25 cellular contexts compared by ENCODE assay signal in genomic region chr11:13119361-13119760, GRCh38.
DNase-seq lines count a peak whose midpoint lies in the region; ATAC-seq, FAIRE-seq and TF ChIP-seq lines count a peak whose summit lies in the region.
"Had no signal": no experiment of that assay in that cellular context is flagged by ENCODE, and none has a peak within 500 bp of the region (broad histone marks: within the 10 kb centered on the region; RNA-seq: fewer than 3 reads in every experiment).

No MANE protein-coding gene starts in this region.

- no peak for TF ChIP-seq POLR2A in GM12892 (IDR thresholded peaks at IDR 0.05; ENCODE audit: low read depth, low read length)

- H3K9me3 Mint-ChIP-seq in activated naive CD8-positive, alpha-beta T cell treated with anti-CD3 and anti-CD28 coated beads, Interleukin-2, amount 50 U/mL, for 24 hours, result no peaks in the 10 kb centered on the region
- H3K9me3 Mint-ChIP-seq: activated T-helper 1 cell treated with anti-CD3 and anti-CD28 coated beads, Interleukin-12 subunit alpha, Interleukin-12 subunit beta, Interleukin-2, Interleukin-4 antibody, amounts not matched to agents 30 ng/mL and 10 ng/mL and 1 ng/mL, durations not matched to agents 14 hours and 24 hours and 36 hours had no signal

- H3K4me1 Mint-ChIP-seq in activated naive CD8-positive, alpha-beta T cell treated with anti-CD3 and anti-CD28 coated beads, Interleukin-2, amount 50 U/mL, for 24 hours, result no peaks in the 10 kb centered on the region
- H3K4me1 Mint-ChIP-seq: activated naive CD4-positive, alpha-beta T cell treated with anti-CD3 and anti-CD28 coated beads, Interleukin-2, amount 50 U/mL, for 24 hours; CD4-positive, CD25-positive, alpha-beta regulatory T cell; central memory CD8-positive, alpha-beta T cell had no signal

- no peak overlapping the region for H3K4me2 ChIP-seq in parathyroid adenoma (ENCODE audit: low read length)

- H3K4me3 ChIP-seq in parathyroid adenoma (ENCODE audit: low read depth, low read length), result no peak overlapping the region
- H3K4me3 ChIP-seq: left lung, sigmoid colon, stomach, tibial artery had no signal

- no peak overlapping the region for H3K9ac ChIP-seq in parathyroid adenoma

- peak overlapping the region; percentile 88 for H3K27ac ChIP-seq in parathyroid adenoma
- H3K27ac ChIP-seq: left lung, sigmoid colon, stomach, tibial artery had no signal

- no peaks in the 10 kb centered on the region for H3K36me3 Mint-ChIP-seq in activated naive CD8-positive, alpha-beta T cell treated with anti-CD3 and anti-CD28 coated beads, Interleukin-2, amount 50 U/mL, for 24 hours (ENCODE audit: low read depth)
- H3K36me3 Mint-ChIP-seq: activated naive CD4-positive, alpha-beta T cell treated with anti-CD3 and anti-CD28 coated beads, Interleukin-2, amount 50 U/mL, for 24 hours; CD4-positive, CD25-positive, alpha-beta regulatory T cell had no signal

- no peaks in the 10 kb centered on the region for H3K27me3 ChIP-seq in parathyroid adenoma (ENCODE audit: control insufficient read depth, insufficient read depth, low read length)
- H3K27me3 ChIP-seq: left lung, sigmoid colon, stomach, tibial artery had no signal

- no peaks in the 10 kb centered on the region for H3K79me2 ChIP-seq in parathyroid adenoma

- H3K36me3 ChIP-seq in parathyroid adenoma (ENCODE audit: control insufficient read depth, insufficient read depth, low read length), result no peaks in the 10 kb centered on the region
- H3K36me3 ChIP-seq: left lung, sigmoid colon, stomach, tibial artery had no signal

- no peak overlapping the region for H3K27ac Mint-ChIP-seq in activated naive CD8-positive, alpha-beta T cell treated with anti-CD3 and anti-CD28 coated beads, Interleukin-2, amount 50 U/mL, for 24 hours
- H3K27ac Mint-ChIP-seq: activated naive CD4-positive, alpha-beta T cell treated with anti-CD3 and anti-CD28 coated beads, Interleukin-2, amount 50 U/mL, for 24 hours; activated T-helper 1 cell treated with anti-CD3 and anti-CD28 coated beads, Interleukin-12 subunit alpha, Interleukin-12 subunit beta, Interleukin-2, Interleukin-4 antibody, amounts not matched to agents 30 ng/mL and 10 ng/mL and 1 ng/mL, durations not matched to agents 14 hours and 24 hours and 36 hours; CD4-positive, CD25-positive, alpha-beta regulatory T cell; WTC11 had no signal

- peak; percentile 35 for ATAC-seq in esophagus mucosa
- no peak for ATAC-seq in activated naive CD8-positive, alpha-beta T cell treated with anti-CD3 and anti-CD28 coated beads, Interleukin-2, amount 50 U/mL, for 24 hours
- ATAC-seq: left lung, Right ventricle myocardium inferior, WTC11 had no signal

- peaks cover 18% of the 10 kb centered on the region for H3K27me3 Mint-ChIP-seq in activated naive CD8-positive, alpha-beta T cell treated with anti-CD3 and anti-CD28 coated beads, Interleukin-2, amount 50 U/mL, for 24 hours

- FAIRE-seq in GM12892 (lab: Jason Lieb, UNC), result peak; percentile 36
- FAIRE-seq: G401.6 had no signal

- H3K4me1 ChIP-seq in parathyroid adenoma, result peaks cover 34% of the 10 kb centered on the region
- H3K4me1 ChIP-seq: left lung, sigmoid colon, tibial artery had no signal

- DNase-seq in GM12892 (ENCODE audit: insufficient read length) (no peak), M059J (ENCODE audit: low read depth) (peak; percentile 67), glomerular visceral epithelial cell (ENCODE audit: extremely low spot score) (no peak), NCI-H1694 (lab: John Stamatoyannopoulos, UW) (no peak)
- DNase-seq in activated naive CD8-positive, alpha-beta T cell treated with anti-CD3 and anti-CD28 coated beads, Interleukin-2, amount 50 U/mL, for 24 hours, result no peak
- DNase-seq in stimulated activated CD8-positive, alpha-beta memory T cell treated with anti-CD3 and anti-CD28 coated beads, Interleukin-4, amount 100 ng/mL, for 48 hours, result no peak
- DNase-seq: activated CD4-positive, alpha-beta T cell treated with anti-CD3 and anti-CD28 coated beads, Interleukin-2, amount 50 U/mL, for 4 hours; anterior cingulate cortex; CD4-positive, CD25-positive, alpha-beta regulatory T cell; left lung; NCI-H1930; NCI-H526 treated with DMSO at 0.1 percent for 48 hours; sigmoid colon; stomach; T1000; tibial artery had no signal

- H3K4me3 Mint-ChIP-seq in activated naive CD8-positive, alpha-beta T cell treated with anti-CD3 and anti-CD28 coated beads, Interleukin-2, amount 50 U/mL, for 24 hours, result no peak overlapping the region
- H3K4me3 Mint-ChIP-seq: activated naive CD4-positive, alpha-beta T cell treated with anti-CD3 and anti-CD28 coated beads, Interleukin-2, amount 50 U/mL, for 24 hours; activated T-helper 1 cell treated with anti-CD3 and anti-CD28 coated beads, Interleukin-12 subunit alpha, Interleukin-12 subunit beta, Interleukin-2, Interleukin-4 antibody, amounts not matched to agents 30 ng/mL and 10 ng/mL and 1 ng/mL, durations not matched to agents 14 hours and 24 hours and 36 hours; CD4-positive, CD25-positive, alpha-beta regulatory T cell; central memory CD8-positive, alpha-beta T cell; nephron; WTC11 had no signal

- no peak overlapping the region for H2AFZ ChIP-seq in parathyroid adenoma

- no peaks in the 10 kb centered on the region for H3K9me3 ChIP-seq in parathyroid adenoma (ENCODE audit: control insufficient read depth, low read length)
- H3K9me3 ChIP-seq: stomach, tibial artery had no signal

- TF ChIP-seq CTCF in parathyroid adenoma (IDR thresholded peaks at IDR 0.05), result no peak
